19 cellular contexts compared by ENCODE assay signal in the genomic region with DNA sequence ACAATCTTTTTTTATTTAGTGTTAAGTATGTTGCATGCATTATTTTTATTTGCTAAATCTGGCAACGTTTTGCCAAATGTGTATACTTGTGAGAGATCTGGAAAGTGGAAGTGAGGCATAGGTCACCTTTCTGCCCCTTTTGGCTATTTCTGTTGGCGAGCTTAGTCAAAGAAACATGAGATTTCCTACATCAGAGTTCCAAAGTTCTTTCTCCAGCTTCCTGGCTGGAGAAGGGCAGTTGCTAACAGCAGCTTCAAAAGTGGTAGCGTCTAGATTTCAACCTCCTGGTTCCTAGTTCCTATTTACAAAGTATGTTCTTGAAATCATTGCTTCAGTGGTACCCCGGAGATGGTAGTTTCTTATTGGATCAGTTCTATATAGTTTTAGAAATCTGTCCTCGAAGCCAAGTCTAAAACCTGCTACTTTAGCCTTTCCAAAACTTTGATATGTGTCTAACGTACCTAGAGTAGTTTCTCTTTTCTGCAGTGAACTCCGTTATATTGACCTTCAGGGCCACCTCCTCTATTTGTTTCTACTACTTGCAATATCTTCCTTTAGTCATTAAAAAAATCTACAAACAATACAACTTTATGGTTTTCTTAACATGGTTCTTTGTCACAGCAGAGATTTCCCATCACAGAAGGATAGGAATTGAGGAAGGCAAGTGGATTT.
DNase-seq lines count a peak whose midpoint lies in the region; ATAC-seq and TF ChIP-seq lines count a peak whose summit lies in the region.
"Had no signal": no experiment of that assay in that cellular context is flagged by ENCODE, and none has a peak within 500 bp of the region (broad histone marks: within the 10 kb centered on the region; RNA-seq: fewer than 3 reads in every experiment).

No MANE protein-coding gene starts in this region.

- H3K27me3 Mint-ChIP-seq in chondrocyte (ENCODE audit: low read depth), result no peaks in the 10 kb centered on the region
- H3K27me3 Mint-ChIP-seq: CD4-positive, alpha-beta T cell had no signal

- TF ChIP-seq CTCF in chondrocyte (IDR thresholded peaks at IDR 0.05) (no peak), GM20000 (IDR thresholded peaks at IDR 0.05; ENCODE audit: extremely low read depth, missing control alignments) (no peak)

- H3K27ac Mint-ChIP-seq in chondrocyte (ENCODE audit: unreplicated experiment), result peak overlapping the region; percentile 30
- H3K27ac Mint-ChIP-seq: CD14-positive monocyte; CD4-positive, alpha-beta T cell; CD8-positive, alpha-beta memory T cell; GM23338; H9 had no signal

- H3K4me1 Mint-ChIP-seq in chondrocyte (ENCODE audit: low read depth), result peaks cover 24% of the 10 kb centered on the region
- H3K4me1 Mint-ChIP-seq: CD14-positive monocyte; CD8-positive, alpha-beta memory T cell; GM23338; H9 had no signal

- peaks cover 1% of the 10 kb centered on the region for H3K36me3 Mint-ChIP-seq in chondrocyte (ENCODE audit: low read depth)
- H3K36me3 Mint-ChIP-seq: CD14-positive monocyte; CD8-positive, alpha-beta memory T cell had no signal

- DNase-seq in HT1080 (ENCODE audit: low read depth) (peak; percentile 0), chondrocyte (ENCODE audit: low spot score) (no peak), left lobe of liver (ENCODE audit: low spot score) (peak; percentile 42), LoVo (ENCODE audit: low spot score) (no peak), NOMO-1 (lab: John Stamatoyannopoulos, UW; ENCODE audit: unreplicated experiment in 2 of 2) (no peak), GM20000 (ENCODE audit: low spot score) (no peak)
- DNase-seq: AML-193; BE2C; CD4-positive, alpha-beta T cell; CD8-positive, alpha-beta memory T cell; DMS 273 treated with DMSO at 0.1 percent for 48 hours; DMS79; EL; GDM1; H9 had no signal

- H3K9me3 Mint-ChIP-seq in chondrocyte (ENCODE audit: low read depth), result peaks cover 5% of the 10 kb centered on the region
- H3K9me3 Mint-ChIP-seq: CD4-positive, alpha-beta T cell; GM23338 had no signal

- no peak overlapping the region for H3K4me3 Mint-ChIP-seq in chondrocyte (ENCODE audit: unreplicated experiment)
- H3K4me3 Mint-ChIP-seq: CD14-positive monocyte; CD4-positive, alpha-beta T cell; CD8-positive, alpha-beta memory T cell; GM23338; H9 had no signal

- peak; percentile 96 for ATAC-seq in left lobe of liver
- ATAC-seq: GM12878, GM23338, HCT116 had no signal

Comparison
In these comparisons a context has a peak if more than half of its experiments do, and no peak if none do; other contexts are left out.
1. DNase-seq: peak in HT1080 (single experiment) and left lobe of liver (single experiment); none in chondrocyte (single experiment), LoVo (single experiment), NOMO-1 (0 of 2) and GM20000 (single experiment).